Comparison of ENCODE assay signal across 37 cellular contexts in genomic region chr6:109653264-109653663, GRCh38.
"Had no signal": no experiment of that assay in that cellular context is flagged by ENCODE, and none has a peak within 500 bp of the region (broad histone marks: within the 10 kb centered on the region; RNA-seq: fewer than 3 reads in every experiment).

No MANE protein-coding gene starts in this region.

- H3K4me1 Mint-ChIP-seq: activated CD4-positive, alpha-beta memory T cell treated with anti-CD3 and anti-CD28 coated beads, Interleukin-2, amount 10 ng/mL, durations not matched to agents 7 days and 5 days; activated CD4-positive, alpha-beta T cell treated with anti-CD3 and anti-CD28 coated beads, Interleukin-2, amount 10 ng/mL, durations not matched to agents 7 days and 5 days; activated T-helper 17 cell treated with anti-CD3 and anti-CD28 coated beads, Interleukin-2, amount 50 U/mL, for 72 hours; brain; endodermal cell; WTC11 had no signal

- H3K27me3 ChIP-seq: breast epithelium, cardiac muscle cell, dorsolateral prefrontal cortex, esophagus muscularis mucosa had no signal

- H3K36me3 ChIP-seq: breast epithelium had no signal

- H3K9me3 ChIP-seq: breast epithelium, esophagus muscularis mucosa had no signal

- H3K27ac Mint-ChIP-seq: activated CD4-positive, alpha-beta memory T cell treated with anti-CD3 and anti-CD28 coated beads, Interleukin-2, amount 10 ng/mL, durations not matched to agents 7 days and 5 days; activated CD4-positive, alpha-beta T cell treated with anti-CD3 and anti-CD28 coated beads, Interleukin-2, amount 10 ng/mL, durations not matched to agents 7 days and 5 days; activated naive CD8-positive, alpha-beta T cell; activated T-cell treated with anti-CD3 and anti-CD28 coated beads, Interleukin-2, amount 50 U/mL, for 24 hours; activated T-helper 17 cell treated with anti-CD3 and anti-CD28 coated beads, Interleukin-2, amount 50 U/mL, for 72 hours; brain; dendritic cell treated with granulocyte-macrophage colony-stimulating factor and Interleukin-4, amounts not matched to agents 40 ng/mL and 50 ng/mL, for 4 days; endodermal cell; T-helper 17 cell; T-helper 2 cell treated with Interferon-gamma antibody and Interleukin-4, amounts not matched to agents 5 μg/mL and 100 μg/mL, for 36 hours; WTC11 had no signal

- H3K27me3 Mint-ChIP-seq: activated CD4-positive, alpha-beta memory T cell treated with anti-CD3 and anti-CD28 coated beads, Interleukin-2, amount 10 ng/mL, durations not matched to agents 7 days and 5 days; activated CD4-positive, alpha-beta T cell treated with anti-CD3 and anti-CD28 coated beads, Interleukin-2, amount 10 ng/mL, durations not matched to agents 7 days and 5 days; activated naive CD8-positive, alpha-beta T cell; activated T-cell treated with anti-CD3 and anti-CD28 coated beads, Interleukin-2, amount 50 U/mL, for 24 hours; activated T-helper 17 cell treated with anti-CD3 and anti-CD28 coated beads, Interleukin-2, amount 50 U/mL, for 72 hours; brain; dendritic cell treated with granulocyte-macrophage colony-stimulating factor and Interleukin-4, amounts not matched to agents 40 ng/mL and 50 ng/mL, for 4 days; T-helper 17 cell had no signal

- H3K36me3 Mint-ChIP-seq: WTC11 had no signal

- H3K4me3 Mint-ChIP-seq: activated CD4-positive, alpha-beta memory T cell treated with anti-CD3 and anti-CD28 coated beads, Interleukin-2, amount 10 ng/mL, durations not matched to agents 7 days and 5 days; activated CD4-positive, alpha-beta T cell treated with anti-CD3 and anti-CD28 coated beads, Interleukin-2, amount 10 ng/mL, durations not matched to agents 7 days and 5 days; activated naive CD8-positive, alpha-beta T cell; activated T-cell treated with anti-CD3 and anti-CD28 coated beads, Interleukin-2, amount 50 U/mL, for 24 hours; activated T-helper 17 cell treated with anti-CD3 and anti-CD28 coated beads, Interleukin-2, amount 50 U/mL, for 72 hours; brain; dendritic cell treated with granulocyte-macrophage colony-stimulating factor and Interleukin-4, amounts not matched to agents 40 ng/mL and 50 ng/mL, for 4 days; endodermal cell; T-helper 17 cell; T-helper 2 cell treated with Interferon-gamma antibody and Interleukin-4, amounts not matched to agents 5 μg/mL and 100 μg/mL, for 36 hours; WTC11 had no signal

- H3K27ac ChIP-seq: breast epithelium, cardiac muscle cell, coronary artery, dorsolateral prefrontal cortex, esophagus muscularis mucosa, VCaP had no signal

- H3K4me3 ChIP-seq: breast epithelium, cardiac muscle cell, coronary artery, dorsolateral prefrontal cortex, esophagus muscularis mucosa had no signal

- H3K9me3 Mint-ChIP-seq: activated CD4-positive, alpha-beta memory T cell treated with anti-CD3 and anti-CD28 coated beads, Interleukin-2, amount 10 ng/mL, durations not matched to agents 7 days and 5 days; activated CD4-positive, alpha-beta T cell treated with anti-CD3 and anti-CD28 coated beads, Interleukin-2, amount 10 ng/mL, durations not matched to agents 7 days and 5 days; activated T-helper 17 cell treated with anti-CD3 and anti-CD28 coated beads, Interleukin-2, amount 50 U/mL, for 72 hours; dendritic cell treated with granulocyte-macrophage colony-stimulating factor and Interleukin-4, amounts not matched to agents 40 ng/mL and 50 ng/mL, for 4 days; T-helper 2 cell treated with Interferon-gamma antibody and Interleukin-4, amounts not matched to agents 5 μg/mL and 100 μg/mL, for 36 hours; WTC11 had no signal

- H3K4me1 ChIP-seq: breast epithelium, esophagus muscularis mucosa had no signal

- FAIRE-seq: frontal cortex had no signal

- DNase-seq: activated CD4-positive, alpha-beta memory T cell treated with anti-CD3 and anti-CD28 coated beads, Interleukin-2, amount 10 ng/mL, durations not matched to agents 7 days and 5 days; activated CD4-positive, alpha-beta T cell treated with anti-CD3 and anti-CD28 coated beads for 1 hour; activated CD4-positive, alpha-beta T cell treated with anti-CD3 and anti-CD28 coated beads for 4 hours; activated CD4-positive, alpha-beta T cell treated with anti-CD3 and anti-CD28 coated beads, Interleukin-2, amount 10 ng/mL, durations not matched to agents 7 days and 5 days; activated CD4-positive, alpha-beta T cell treated with anti-CD3 and anti-CD28 coated beads, Interleukin-2, amount 50 U/mL, for 4 hours; activated CD8-positive, alpha-beta memory T cell treated with anti-CD3 and anti-CD28 coated beads, Interleukin-2, amount 50 U/mL, for 48 hours; activated effector memory CD4-positive, alpha-beta T cell treated with Interleukin-2 at 50 U/mL for 16 hours; activated gamma-delta T cell treated with Interleukin-2 at 50 U/mL for 16 hours; activated naive CD4-positive, alpha-beta T cell treated with anti-CD3 and anti-CD28 coated beads, Interleukin-2, amount 50 U/mL, for 16 hours; activated naive CD4-positive, alpha-beta T cell treated with Interleukin-2 at 50 U/mL for 16 hours; activated T-cell treated with anti-CD3 and anti-CD28 coated beads for 4 hours; activated T-cell treated with anti-CD3 and anti-CD28 coated beads, Interleukin-2, amount 50 U/mL, for 24 hours; amygdala; aorta; central memory CD4-positive, alpha-beta T cell; cerebellar nuclear complex; dorsolateral prefrontal cortex; effector memory CD4-positive, alpha-beta T cell; endodermal cell; erythroblast; foreskin fibroblast; head of caudate nucleus; T-helper 1 cell; T-helper 17 cell; T1000 had no signal

- ATAC-seq: activated T-helper 17 cell treated with anti-CD3 and anti-CD28 coated beads, Interleukin-2, amount 50 U/mL, for 72 hours; T-helper 17 cell; WTC11 had no signal
